ENCODE assay signal across 1 cellular context in genomic region chr2:25877431-25878360, GRCh38.
TF ChIP-seq lines count a peak whose summit lies in the region.

No MANE protein-coding gene starts in this region.

TF ChIP-seq in HepG2, 621 proteins besides CTCF, POLR2A, EP300 and RAD21 (continued from another document and continues in another):
- peak; percentile 81 for TF ChIP-seq ZNF776 (CRISPR knock-in tag; IDR thresholded peaks at IDR 0.05)
- TF ChIP-seq THYN1 (CRISPR knock-in tag; IDR thresholded peaks at IDR 0.05; ENCODE audit: borderline replicate concordance, low read depth), result no peak
- 0 out of 4 replicates have a peak, but pooled peaks of 1 of the 2 experiments have one; percentile 38 for TF ChIP-seq KLF16 (CRISPR knock-in tag; IDR thresholded peaks at IDR 0.05)
- TF ChIP-seq RARA (CRISPR knock-in tag; IDR thresholded peaks at IDR 0.05), result no peak
- peak; percentile 14; the same call in 1 of the 2 replicates for TF ChIP-seq ZFP36L2 (CRISPR knock-in tag; IDR thresholded peaks at IDR 0.05)
- no peak for TF ChIP-seq SETDB1 (CRISPR knock-in tag; IDR thresholded peaks at IDR 0.05; ENCODE audit: borderline replicate concordance)
- peak; percentile 67 for TF ChIP-seq HOXA5 (CRISPR knock-in tag; IDR thresholded peaks at IDR 0.05)
- peak; percentile 81; the same call in 1 of the 2 replicates for TF ChIP-seq SNAPC4 (CRISPR knock-in tag; IDR thresholded peaks at IDR 0.05)
- peak; percentile 55 for TF ChIP-seq DBP (CRISPR knock-in tag; IDR thresholded peaks at IDR 0.05; ENCODE audit: not compliant biosample characterization)
- TF ChIP-seq ZNF224 (CRISPR knock-in tag; IDR thresholded peaks at IDR 0.05), result peak; percentile 64; the same call in 1 of the 2 replicates
- TF ChIP-seq HNF4A (CRISPR knock-in tag; IDR thresholded peaks at IDR 0.05), result no peak
- no peak for TF ChIP-seq RORA (CRISPR knock-in tag; IDR thresholded peaks at IDR 0.05)
- TF ChIP-seq NFKB2 (CRISPR knock-in tag; IDR thresholded peaks at IDR 0.05; ENCODE audit: borderline replicate concordance), result no peak; the same call in 1 of the 2 replicates
- TF ChIP-seq NFYB (CRISPR knock-in tag; IDR thresholded peaks at IDR 0.05), result 0 out of 2 replicates have a peak, but pooled peaks have one; percentile 3
- no peak for TF ChIP-seq ZNF431 (CRISPR knock-in tag; IDR thresholded peaks at IDR 0.05; ENCODE audit: borderline replicate concordance, low read depth)
- no peak for TF ChIP-seq ZNF576 (CRISPR knock-in tag; IDR thresholded peaks at IDR 0.05)
- TF ChIP-seq THAP7 (CRISPR knock-in tag; IDR thresholded peaks at IDR 0.05), result 0 out of 2 replicates have a peak, but pooled peaks have one; percentile 22
- no peak; the same call in 1 of the 2 replicates for TF ChIP-seq ZBTB8A (CRISPR knock-in tag; IDR thresholded peaks at IDR 0.05; ENCODE audit: borderline replicate concordance, low read depth)
- no peak for TF ChIP-seq CBX1 (IDR thresholded peaks at IDR 0.05; ENCODE audit: low read depth)
- no peak for TF ChIP-seq PPARG (CRISPR knock-in tag; conservative IDR thresholded peaks at IDR 0.05)
- TF ChIP-seq ZBTB7B (CRISPR knock-in tag; IDR thresholded peaks at IDR 0.05), result peak; percentile 37; the same call in 1 of the 2 replicates
- TF ChIP-seq MEIS2 (CRISPR knock-in tag; IDR thresholded peaks at IDR 0.05), result no peak
- TF ChIP-seq SMAD9 (CRISPR knock-in tag; IDR thresholded peaks at IDR 0.05), result no peak
- no peak for TF ChIP-seq ZBED4 (CRISPR knock-in tag; IDR thresholded peaks at IDR 0.05; ENCODE audit: borderline replicate concordance)
- no peak; the same call in 1 of the 2 replicates for TF ChIP-seq ZNF280D (CRISPR knock-in tag; IDR thresholded peaks at IDR 0.05)
- no peak for TF ChIP-seq ZSCAN5A (CRISPR knock-in tag; IDR thresholded peaks at IDR 0.05; ENCODE audit: borderline replicate concordance)
- TF ChIP-seq ZNF142 (CRISPR knock-in tag; IDR thresholded peaks at IDR 0.05), result no peak; the same call in 1 of the 2 replicates
- no peak for TF ChIP-seq ZBTB33 (CRISPR knock-in tag; IDR thresholded peaks at IDR 0.05)
